In genomic region chr9:132214027-132214622, GRCh38 we compare ENCODE assay signal across 8 cellular contexts. TPM values are rescaled to one million over a fixed set of nuclear protein-coding genes. Genes with fewer than 3 reads are reported as not detected.
A peak's percentile ranks its signal among the peaks of the same experiment; 100 is the strongest.
DNase-seq lines count a peak whose midpoint lies in the region; ATAC-seq and TF ChIP-seq lines count a peak whose summit lies in the region.

No MANE protein-coding gene starts in this region.

- H3K27ac Mint-ChIP-seq in HFFc6 = no peak overlapping the region

- ATAC-seq in HG03521 (IDR thresholded peaks at IDR 0.05; ENCODE audit: unreplicated experiment) (no peak), HG02571 (IDR thresholded peaks at IDR 0.05; ENCODE audit: unreplicated experiment) (no peak), HG02938 (IDR thresholded peaks at IDR 0.05; ENCODE audit: unreplicated experiment) (no peak)

- no peak for TF ChIP-seq POLR2A in prostate gland (IDR thresholded peaks at IDR 0.05)

- H3K27ac ChIP-seq in SJSA1 (no peak overlapping the region), prostate gland (no peak overlapping the region)

- H3K27me3 Mint-ChIP-seq in HFFc6 (ENCODE audit: insufficient read depth) = peaks cover 37% of the 10 kb centered on the region

- intact Hi-C loops in head of caudate nucleus (cut with DNase I) = no loop called here
- intact Hi-C loops in prostate gland (cut with DNase I) = no loop called here

- H3K36me3 Mint-ChIP-seq in HFFc6 (ENCODE audit: low read depth) = no peaks in the 10 kb centered on the region

- no peaks in the 10 kb centered on the region for H3K9me3 Mint-ChIP-seq in HFFc6

- WGBS in prostate gland = 6% methylated on average over 18 of the region's 18 CpGs

- H3K4me3 Mint-ChIP-seq in HFFc6 = no peak overlapping the region

- H3K4me1 ChIP-seq in SJSA1 (replicated peaks) = peaks cover 8% of the 10 kb centered on the region
- H3K4me1 ChIP-seq in prostate gland (replicated peaks) = no peaks in the 10 kb centered on the region

- peaks cover 9% of the 10 kb centered on the region for H3K4me1 Mint-ChIP-seq in HFFc6 (ENCODE audit: low read depth)

- peak; percentile 74 for DNase-seq in HFFc6
- DNase-seq in SJSA1 (ENCODE audit: low read depth in 1 of 2, low spot score in 2 of 2) = peak; percentile 52 to 69
- peak; percentile 54 to 91 (median 74) for DNase-seq in head of caudate nucleus
- DNase-seq in prostate gland (ENCODE audit: low spot score) = peak; percentile 52
- no peak for DNase-seq in D341Med (ENCODE audit: low spot score)

- H3K4me3 ChIP-seq in SJSA1 (no peak overlapping the region), prostate gland (no peak overlapping the region)

- TF ChIP-seq CTCF in HFFc6 (IDR thresholded peaks at IDR 0.05) (0 out of 2 replicates have a peak, but pooled peaks have one; percentile 11), prostate gland (IDR thresholded peaks at IDR 0.05) (no peak)

- H3K36me3 ChIP-seq in SJSA1 (no peaks in the 10 kb centered on the region), prostate gland (no peaks in the 10 kb centered on the region)

- H3K27me3 ChIP-seq in SJSA1 (replicated peaks) (no peaks in the 10 kb centered on the region), prostate gland (replicated peaks; ENCODE audit: insufficient read depth) (no peaks in the 10 kb centered on the region)

- H3K9me3 ChIP-seq in SJSA1 (replicated peaks) = no peaks in the 10 kb centered on the region
- no peaks in the 10 kb centered on the region for H3K9me3 ChIP-seq in prostate gland

RNA-seq across cellular contexts. Expression of gene NTNG2, which starts 52.3 kb away (rescaled TPM):
- total RNA-seq in HFFc6 (2021; fragmentation: NEBNext Ultra II Directional; extraction: Animal tissue kit (Norgen Biotek cat#: 25700)) = under 1 TPM; 0.41 to 0.82 (median 0.51) TPM
- not detected in 2 replicates for total RNA-seq in SJSA1 (2014; rRNA removed; shearing (Covaris generic))
- total RNA-seq in prostate gland = 10 to 100 TPM; 12.7 to 37.4 TPM

Comparison
In these comparisons a context has a peak if more than half of its experiments do, and no peak if none do; other contexts are left out.
1. RNA of gene NTNG2, which starts 52.3 kb away (total RNA-seq): 12.7 to 37.4 TPM in prostate gland; 0.41 to 0.82 TPM in HFFc6 and not detected in SJSA1; every median in the first group is over 4 times any median in the second.